ENCODE assay signal across 9 cellular contexts in genomic region chr17:76014100-76014924, GRCh38. TPM values are rescaled to one million over a fixed set of nuclear protein-coding genes. Genes with fewer than 3 reads are reported as not detected.
DNase-seq lines count a peak whose midpoint lies in the region; ATAC-seq, FAIRE-seq and TF ChIP-seq lines count a peak whose summit lies in the region.
"Had no signal": no experiment of that assay in that cellular context is flagged by ENCODE, and none has a peak within 500 bp of the region (broad histone marks: within the 10 kb centered on the region; RNA-seq: fewer than 3 reads in every experiment).

No MANE protein-coding gene starts in this region.

- H3K4me3 ChIP-seq in effector memory CD4-positive, alpha-beta T cell (ENCODE audit: insufficient read depth, low read depth, low read length, poor library complexity, severe bottlenecking), result no peak overlapping the region

- H3K27me3 Mint-ChIP-seq in activated CD4-positive, alpha-beta memory T cell treated with anti-CD3 and anti-CD28 coated beads, Interleukin-2, amount 10 ng/mL, durations not matched to agents 7 days and 5 days, result peaks cover 3% of the 10 kb centered on the region
- H3K27me3 Mint-ChIP-seq in mesothelial cell of epicardium (ENCODE audit: low read depth), result peaks cover 5% of the 10 kb centered on the region

- no peaks in the 10 kb centered on the region for H3K36me3 Mint-ChIP-seq in activated CD4-positive, alpha-beta memory T cell treated with anti-CD3 and anti-CD28 coated beads, Interleukin-2, amount 10 ng/mL, durations not matched to agents 7 days and 5 days (ENCODE audit: low read depth)
- no peaks in the 10 kb centered on the region for H3K36me3 Mint-ChIP-seq in mesothelial cell of epicardium

- no peak overlapping the region for H3K27ac Mint-ChIP-seq in activated CD4-positive, alpha-beta memory T cell treated with anti-CD3 and anti-CD28 coated beads, Interleukin-2, amount 10 ng/mL, durations not matched to agents 7 days and 5 days
- H3K27ac Mint-ChIP-seq in mesothelial cell of epicardium, result peak overlapping the region; percentile 39

- DNase-seq in D721Med (ENCODE audit: insufficient read length, low spot score), result peak; percentile 96
- peak; percentile 95 for DNase-seq in NCI-H774 (lab: John Stamatoyannopoulos, UW)
- DNase-seq in activated CD4-positive, alpha-beta memory T cell treated with anti-CD3 and anti-CD28 coated beads, Interleukin-2, amount 10 ng/mL, durations not matched to agents 7 days and 5 days, result peak; percentile 80
- DNase-seq in effector memory CD4-positive, alpha-beta T cell, result peak; percentile 51 to 64 (median 51)
- peak; percentile 69 to 80 for DNase-seq in mesothelial cell of epicardium (ENCODE audit: low spot score in 2 of 2, unreplicated experiment in 2 of 2)
- DNase-seq in stimulated activated CD8-positive, alpha-beta memory T cell treated with anti-CD3 and anti-CD28 coated beads, Interleukin-2, amount 100 ng/mL, for 48 hours (ENCODE audit: low read depth in 2 of 2), result peak; percentile 54 to 65

- no peaks in the 10 kb centered on the region for H3K9me3 ChIP-seq in effector memory CD4-positive, alpha-beta T cell (ENCODE audit: control insufficient read depth, low read length)

- FAIRE-seq in D721Med (lab: Jason Lieb, UNC), result no peak
- FAIRE-seq: TTC549 had no signal

- no peaks in the 10 kb centered on the region for H3K9me3 Mint-ChIP-seq in activated CD4-positive, alpha-beta memory T cell treated with anti-CD3 and anti-CD28 coated beads, Interleukin-2, amount 10 ng/mL, durations not matched to agents 7 days and 5 days
- H3K9me3 Mint-ChIP-seq in mesothelial cell of epicardium, result no peaks in the 10 kb centered on the region

- H3K4me3 Mint-ChIP-seq in activated CD4-positive, alpha-beta memory T cell treated with anti-CD3 and anti-CD28 coated beads, Interleukin-2, amount 10 ng/mL, durations not matched to agents 7 days and 5 days, result no peak overlapping the region
- H3K4me3 Mint-ChIP-seq in mesothelial cell of epicardium, result no peak overlapping the region

- peak; percentile 55 for ATAC-seq in HG03520 (IDR thresholded peaks at IDR 0.05; ENCODE audit: unreplicated experiment)
- ATAC-seq in GM18498 (IDR thresholded peaks at IDR 0.05; ENCODE audit: unreplicated experiment), result no peak

- TF ChIP-seq CTCF in D721Med (IDR thresholded peaks at IDR 0.05; ENCODE audit: insufficient read depth, missing control alignments), result peak; percentile 98
- peak; percentile 99 for TF ChIP-seq CTCF in mesothelial cell of epicardium (IDR thresholded peaks at IDR 0.05; ENCODE audit: unreplicated experiment)

- no peak overlapping the region for H3K27ac ChIP-seq in effector memory CD4-positive, alpha-beta T cell (ENCODE audit: insufficient read depth, low read length, poor library complexity, severe bottlenecking)

- CTCF ChIA-PET in activated CD4-positive, alpha-beta memory T cell treated with anti-CD3 and anti-CD28 coated beads, Interleukin-2, amount 10 ng/mL, durations not matched to agents 7 days and 5 days (lab: Charles Lee), result interaction anchor here (0.5 to 14.7 kb wide), 52 partner anchors 10 to 695 kb away, joined by 3 to 169 read pairs (median 4); partner anchors contain the start of genes CDK3, EXOC7, FBF1 and MRPL38

- POLR2A ChIA-PET in activated CD4-positive, alpha-beta memory T cell treated with anti-CD3 and anti-CD28 coated beads, Interleukin-2, amount 10 ng/mL, durations not matched to agents 7 days and 5 days (lab: Charles Lee), result interaction anchor here (1.1 to 1.3 kb wide), 2 partner anchors 109 to 118 kb away, joined by 3 read pairs; partner anchors contain the start of gene TRIM65

- no peaks in the 10 kb centered on the region for H3K36me3 ChIP-seq in effector memory CD4-positive, alpha-beta T cell (ENCODE audit: control insufficient read depth, insufficient read depth, low read length)

- peaks cover 2% of the 10 kb centered on the region for H3K4me1 Mint-ChIP-seq in activated CD4-positive, alpha-beta memory T cell treated with anti-CD3 and anti-CD28 coated beads, Interleukin-2, amount 10 ng/mL, durations not matched to agents 7 days and 5 days
- peaks cover 11% of the 10 kb centered on the region for H3K4me1 Mint-ChIP-seq in mesothelial cell of epicardium

- H3K27me3 ChIP-seq in effector memory CD4-positive, alpha-beta T cell (replicated peaks; ENCODE audit: control insufficient read depth, insufficient read depth, low read length, poor library complexity, severe bottlenecking), result no peaks in the 10 kb centered on the region

- no peaks in the 10 kb centered on the region for H3K4me1 ChIP-seq in effector memory CD4-positive, alpha-beta T cell (ENCODE audit: control insufficient read depth, insufficient read depth, low read length, poor library complexity, severe bottlenecking)

RNA-seq across cellular contexts. Expression of gene EVPL, which starts 12.8 kb away (rescaled TPM):
- total RNA-seq in activated CD4-positive, alpha-beta memory T cell treated with anti-CD3 and anti-CD28 coated beads, Interleukin-2, amount 10 ng/mL, durations not matched to agents 7 days and 5 days, result not detected
- total RNA-seq in mesothelial cell of epicardium, result 0.16 to 0.47 TPM (median 0.25 TPM) in 3 replicates

RNA-seq across cellular contexts. Expression of gene CDK3, which starts 13.7 kb away (rescaled TPM):
- 1 to 10 TPM; 5.2 to 5.6 TPM for total RNA-seq in activated CD4-positive, alpha-beta memory T cell treated with anti-CD3 and anti-CD28 coated beads, Interleukin-2, amount 10 ng/mL, durations not matched to agents 7 days and 5 days
- total RNA-seq in mesothelial cell of epicardium, result 34.7 to 36.5 TPM (median 34.9 TPM) in 3 replicates

RNA-seq across cellular contexts. Expression of gene TEN1, which starts 35.3 kb away (rescaled TPM):
- total RNA-seq in activated CD4-positive, alpha-beta memory T cell treated with anti-CD3 and anti-CD28 coated beads, Interleukin-2, amount 10 ng/mL, durations not matched to agents 7 days and 5 days, result 10 to 100 TPM; 13.5 to 16.3 TPM
- total RNA-seq in mesothelial cell of epicardium, result 35.5 to 39.4 TPM (median 37.5 TPM) in 3 replicates

RNA-seq across cellular contexts. Expression of gene ACOX1, which starts 35.3 kb away (rescaled TPM):
- total RNA-seq in activated CD4-positive, alpha-beta memory T cell treated with anti-CD3 and anti-CD28 coated beads, Interleukin-2, amount 10 ng/mL, durations not matched to agents 7 days and 5 days, result 10 to 100 TPM; 28.0 to 29.8 TPM
- 52.2 to 57.5 TPM (median 54.3 TPM) in 3 replicates for total RNA-seq in mesothelial cell of epicardium

RNA-seq across cellular contexts. Expression of gene SRP68, which starts 58.0 kb away (rescaled TPM):
- 10 to 100 TPM; 92.8 to 94.6 TPM for total RNA-seq in activated CD4-positive, alpha-beta memory T cell treated with anti-CD3 and anti-CD28 coated beads, Interleukin-2, amount 10 ng/mL, durations not matched to agents 7 days and 5 days
- total RNA-seq in mesothelial cell of epicardium, result 74.9 to 80.5 TPM (median 80.1 TPM) in 3 replicates
